Comparison of ENCODE assay signal across 12 cellular contexts in the genomic region with DNA sequence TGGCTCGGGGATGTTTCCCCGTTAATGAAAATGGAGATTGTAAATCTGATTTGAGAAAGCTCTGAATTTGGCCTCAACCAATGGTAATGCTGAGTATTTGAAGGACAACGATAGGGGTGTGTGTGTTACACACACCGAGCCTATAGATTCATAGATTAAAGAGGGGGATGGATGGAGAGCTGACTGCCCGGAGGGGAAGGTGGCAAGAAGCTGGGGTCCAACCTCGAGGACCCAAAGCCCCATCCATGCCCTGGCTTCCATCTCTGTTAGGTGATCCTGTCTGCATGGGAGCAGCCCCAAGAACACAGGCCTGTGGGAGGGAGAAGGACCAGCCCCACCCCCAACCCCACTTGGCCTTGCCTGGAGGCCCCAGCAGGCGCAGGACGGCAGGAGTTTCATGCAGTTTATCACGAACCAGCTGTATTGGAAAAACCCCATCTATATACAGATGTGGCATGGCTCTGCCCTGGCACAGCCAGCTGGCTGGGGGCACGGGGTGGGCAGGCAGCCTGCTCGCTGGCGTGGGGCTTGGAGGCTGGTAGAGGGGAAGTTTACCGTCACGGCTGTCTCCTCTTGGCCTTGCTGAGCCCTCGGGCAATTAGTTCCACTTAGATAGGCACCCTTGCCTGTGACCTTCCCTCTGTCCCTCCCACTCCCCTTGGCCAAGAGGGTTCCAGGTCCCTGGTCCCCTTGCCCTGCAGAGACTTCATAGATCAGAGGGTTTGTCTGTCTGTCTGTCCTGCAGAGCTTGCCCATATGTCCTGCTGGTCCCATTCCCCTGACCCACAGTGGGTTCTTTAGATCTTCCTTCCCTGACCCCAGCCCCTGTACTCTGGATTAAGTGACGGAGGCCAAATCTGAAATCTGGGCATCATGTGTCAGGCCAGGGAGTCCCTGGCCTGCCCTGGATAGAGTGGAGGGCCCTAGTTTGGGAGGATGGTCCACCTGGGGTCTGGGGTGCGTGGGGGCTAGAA. TPM values are rescaled to one million over a fixed set of nuclear protein-coding genes. Genes with fewer than 3 reads are reported as not detected.
DNase-seq lines count a peak whose midpoint lies in the region; ATAC-seq and TF ChIP-seq lines count a peak whose summit lies in the region.
"Had no signal": no experiment of that assay in that cellular context is flagged by ENCODE, and none has a peak within 500 bp of the region (broad histone marks: within the 10 kb centered on the region; RNA-seq: fewer than 3 reads in every experiment).

No MANE protein-coding gene starts in this region.

- POLR2A ChIA-PET in SK-N-SH (lab: Yijun Ruan, JAX) = no interaction called here

- H3K27ac ChIP-seq in SK-N-SH (ENCODE audit: low read depth in 2 of 2, low read length in 1 of 2) = peak overlapping the region in 1 of 2 experiments; percentile 28; a peak in 1 of 4 replicates
- H3K27ac ChIP-seq in suprapubic skin = peak overlapping the region; percentile 74

- no peak overlapping the region for H3K27ac Mint-ChIP-seq in activated T-cell treated with anti-CD3 and anti-CD28 coated beads, Interleukin-2, amount 50 U/mL, for 72 hours
- H3K27ac Mint-ChIP-seq: dendritic cell treated with granulocyte-macrophage colony-stimulating factor and Interleukin-4, amounts not matched to agents 40 ng/mL and 50 ng/mL, for 4 days had no signal

- H3K4me1 ChIP-seq in SK-N-SH (ENCODE audit: control insufficient read depth in 1 of 2, insufficient read depth in 2 of 2, low read depth in 1 of 2, low read length in 1 of 2) = peaks cover 6 to 49% of the 10 kb centered on the region in 2 experiments; a peak in 2 of 4 replicates
- H3K4me1 ChIP-seq in adipocyte (ENCODE audit: control insufficient read depth, insufficient read depth, low read length) = peaks cover 64% of the 10 kb centered on the region
- peaks cover 49% of the 10 kb centered on the region for H3K4me1 ChIP-seq in suprapubic skin

- no peaks in the 10 kb centered on the region for H3K36me3 Mint-ChIP-seq in activated T-cell treated with anti-CD3 and anti-CD28 coated beads, Interleukin-2, amount 50 U/mL, for 72 hours (ENCODE audit: insufficient read depth in 2 of 2)

- H3K9ac ChIP-seq in SK-N-SH (no peak overlapping the region), adipocyte (ENCODE audit: low read length) (peak overlapping the region; percentile 60)

- H3K36me3 ChIP-seq in SK-N-SH (replicated peaks in 1 of 2; ENCODE audit: control insufficient read depth in 1 of 2, insufficient read depth in 2 of 2, low read length in 1 of 2) (no peaks in the 10 kb centered on the region), adipocyte (ENCODE audit: control insufficient read depth, insufficient read depth, low read length, severe bottlenecking) (no peaks in the 10 kb centered on the region), suprapubic skin (no peaks in the 10 kb centered on the region)

- H3F3A ChIP-seq in SK-N-SH (replicated peaks; ENCODE audit: insufficient read depth) = no peaks in the 10 kb centered on the region

- H3K27me3 ChIP-seq in SK-N-SH (ENCODE audit: insufficient read depth) (no peaks in the 10 kb centered on the region), adipocyte (replicated peaks; ENCODE audit: control insufficient read depth, insufficient read depth, low read length) (no peaks in the 10 kb centered on the region), suprapubic skin (no peaks in the 10 kb centered on the region)

- H3K27me3 Mint-ChIP-seq in activated T-cell treated with anti-CD3 and anti-CD28 coated beads, Interleukin-2, amount 50 U/mL, for 72 hours (ENCODE audit: low read depth) = peaks cover 15% of the 10 kb centered on the region

- CTCF ChIA-PET in SK-N-SH (lab: Yijun Ruan, JAX) = interaction anchor here (0.7 to 4.8 kb wide), 10 partner anchors 18 to 365 kb away, joined by 3 to 27 read pairs (median 3); a partner anchor contains a TSS

- H3K9me3 Mint-ChIP-seq in activated T-cell treated with anti-CD3 and anti-CD28 coated beads, Interleukin-2, amount 50 U/mL, for 72 hours = no peaks in the 10 kb centered on the region
- H3K9me3 Mint-ChIP-seq: dendritic cell treated with granulocyte-macrophage colony-stimulating factor and Interleukin-4, amounts not matched to agents 40 ng/mL and 50 ng/mL, for 4 days had no signal

- H4K20me1 ChIP-seq in SK-N-SH (ENCODE audit: insufficient read depth) = no peaks in the 10 kb centered on the region

- DNase-seq in SK-N-SH (peak; percentile 80), adipocyte (ENCODE audit: low read depth) (peak; percentile 42), left kidney (ENCODE audit: low read depth, low spot score) (peak; percentile 73), suprapubic skin (ENCODE audit: low spot score in 2 of 2) (no peak)
- DNase-seq in activated T-cell treated with anti-CD3 and anti-CD28 coated beads, Interleukin-2, amount 50 U/mL, for 72 hours = no peak
- DNase-seq: NCI-H1417, occipital lobe, SHP77 treated with DMSO at 0.1 percent for 48 hours had no signal

- no peaks in the 10 kb centered on the region for H3K79me2 ChIP-seq in SK-N-SH (ENCODE audit: insufficient read depth)

- no peaks in the 10 kb centered on the region for H3K9me2 ChIP-seq in SK-N-SH

- H3K4me1 Mint-ChIP-seq in activated T-cell treated with anti-CD3 and anti-CD28 coated beads, Interleukin-2, amount 50 U/mL, for 72 hours (ENCODE audit: low read depth) = peaks cover 5% of the 10 kb centered on the region

- no peak for TF ChIP-seq RAD21 in SK-N-SH (IDR thresholded peaks at IDR 0.05; ENCODE audit: low read length)

- ATAC-seq in SK-N-SH treated with all-trans-retinoic acid at 6 μM for 48 hours (no peak), HG02885 (IDR thresholded peaks at IDR 0.05; ENCODE audit: poor library complexity, unreplicated experiment) (no peak), GM19397 (IDR thresholded peaks at IDR 0.05; ENCODE audit: unreplicated experiment) (no peak)
- no peak for ATAC-seq in activated T-cell treated with anti-CD3 and anti-CD28 coated beads, Interleukin-2, amount 50 U/mL, for 72 hours (replicated peaks in 1 of 2)

- H3K4me3 Mint-ChIP-seq in activated T-cell treated with anti-CD3 and anti-CD28 coated beads, Interleukin-2, amount 50 U/mL, for 72 hours = no peak overlapping the region
- H3K4me3 Mint-ChIP-seq: dendritic cell treated with granulocyte-macrophage colony-stimulating factor and Interleukin-4, amounts not matched to agents 40 ng/mL and 50 ng/mL, for 4 days had no signal

- no peak for TF ChIP-seq POLR2A in suprapubic skin (IDR thresholded peaks at IDR 0.05)

- 72% methylated on average over 17 of the region's 17 CpGs for WGBS in SK-N-SH (ENCODE audit: low lambda C conversion rate)
- WGBS in suprapubic skin = 70% methylated on average over 10 of the region's 17 CpGs

- no peaks in the 10 kb centered on the region for H3K9me3 ChIP-seq in SK-N-SH
- no peaks in the 10 kb centered on the region for H3K9me3 ChIP-seq in adipocyte (ENCODE audit: control insufficient read depth, low read length)
- no peaks in the 10 kb centered on the region for H3K9me3 ChIP-seq in suprapubic skin

- no peak overlapping the region for H2AFZ ChIP-seq in SK-N-SH (ENCODE audit: low read depth)

- H3K4me3 ChIP-seq in SK-N-SH (ENCODE audit: low read depth in 2 of 2, low read length in 1 of 2) (no peak overlapping the region), adipocyte (ENCODE audit: low read length) (no peak overlapping the region), suprapubic skin (no peak overlapping the region)

- TF ChIP-seq CTCF in SK-N-SH (IDR thresholded peaks at IDR 0.05) = no peak
- no peak for TF ChIP-seq CTCF in suprapubic skin (IDR thresholded peaks at IDR 0.05)

- TF ChIP-seq EP300 in SK-N-SH (IDR thresholded peaks at IDR 0.05; ENCODE audit: borderline replicate concordance in 1 of 2, low read depth in 1 of 2, low read length in 1 of 2) (no peak), suprapubic skin (IDR thresholded peaks at IDR 0.05) (no peak)

- H3K4me2 ChIP-seq in SK-N-SH = no peak overlapping the region

TF ChIP-seq in SK-N-SH, 30 proteins besides CTCF, POLR2A, EP300 and RAD21:
- TF ChIP-seq RCOR1 (IDR thresholded peaks at IDR 0.05; ENCODE audit: low read length) (no peak), FOXJ3 (CRISPR knock-in tag; IDR thresholded peaks at IDR 0.05) (peak; percentile 51; the same call in 1 of the 2 replicates), GATA2 (CRISPR knock-in tag; IDR thresholded peaks at IDR 0.05) (peak; percentile 15; the same call in 1 of the 2 replicates)
TF ChIP-seq in SK-N-SH: peak in this region for 2.

TF ChIP-seq in SK-N-SH treated with all-trans-retinoic acid at 6 μM for 48 hours, 23 proteins besides CTCF, POLR2A, EP300 and RAD21 (continues in another document):
- TF ChIP-seq ZC3H10 (CRISPR knock-in tag; IDR thresholded peaks at IDR 0.05) (no peak), ZFP3 (CRISPR knock-in tag; IDR thresholded peaks at IDR 0.05) (no peak)

RNA-seq across cellular contexts. Expression of a gene that starts 3.0 kb away (rescaled TPM):
- polyA plus RNA-seq in SK-N-SH (2012; rRNA removed) = 0.05 and 0.23 TPM in 2 replicates
- 0.03 and 0.08 TPM in 2 replicates for polyA plus RNA-seq in SK-N-SH (2012; cell fraction: cytosol; rRNA removed)
- polyA plus RNA-seq in SK-N-SH (2012; cell fraction: nucleus; rRNA removed) = 0.06 and 0.11 TPM in 2 replicates
- 1 to 10 TPM; 1.9 to 7.0 (median 3.3) TPM for total RNA-seq in suprapubic skin
- not detected for total RNA-seq in activated T-cell treated with anti-CD3 and anti-CD28 coated beads, Interleukin-2, amount 50 U/mL, for 72 hours
- total RNA-seq: occipital lobe had no signal

RNA-seq across cellular contexts. Expression of a gene that starts 7.0 kb away (rescaled TPM):
- polyA plus RNA-seq in SK-N-SH (2012; rRNA removed) = 0.03 TPM in 2 replicates
- polyA plus RNA-seq in SK-N-SH (2012; cell fraction: cytosol; rRNA removed) = 0.01 TPM in 1 of 2 replicates, not detected in the other
- 0.24 and 0.46 TPM in 2 replicates for polyA plus RNA-seq in SK-N-SH (2012; cell fraction: nucleus; rRNA removed)
- 1 to 10 TPM in 1 of 4 donors, under 1 TPM in 2, not detected in 1; 0.23 to 1.9 (median 0.51) TPM for total RNA-seq in suprapubic skin
- total RNA-seq in activated T-cell treated with anti-CD3 and anti-CD28 coated beads, Interleukin-2, amount 50 U/mL, for 72 hours = not detected
- total RNA-seq: occipital lobe had no signal

RNA-seq across cellular contexts. Expression of a gene that starts 10.8 kb away (rescaled TPM):
- polyA plus RNA-seq in SK-N-SH (2012; rRNA removed) = not detected in 2 replicates
- not detected in 2 replicates for polyA plus RNA-seq in SK-N-SH (2012; cell fraction: cytosol; rRNA removed)
- not detected in 2 replicates for polyA plus RNA-seq in SK-N-SH (2012; cell fraction: nucleus; rRNA removed)
- total RNA-seq in suprapubic skin = not detected
- not detected for total RNA-seq in activated T-cell treated with anti-CD3 and anti-CD28 coated beads, Interleukin-2, amount 50 U/mL, for 72 hours

RNA-seq across cellular contexts. Expression of a gene that starts 28.8 kb away (rescaled TPM):
- 0.37 and 0.41 TPM in 2 replicates for polyA plus RNA-seq in SK-N-SH (2012; rRNA removed)
- polyA plus RNA-seq in SK-N-SH (2012; cell fraction: cytosol; rRNA removed) = 0.18 and 0.25 TPM in 2 replicates
- polyA plus RNA-seq in SK-N-SH (2012; cell fraction: nucleus; rRNA removed) = 2.0 and 2.4 TPM in 2 replicates
- total RNA-seq in suprapubic skin = under 1 TPM in 1 of 4 donors, not detected in 3; 0.42 TPM
- total RNA-seq in activated T-cell treated with anti-CD3 and anti-CD28 coated beads, Interleukin-2, amount 50 U/mL, for 72 hours = not detected

RNA-seq across cellular contexts. Expression of a gene that starts 38.9 kb away (rescaled TPM):
- 54.1 and 56.4 TPM in 2 replicates for polyA plus RNA-seq in SK-N-SH (2012; rRNA removed)
- 13.7 and 23.4 TPM in 2 replicates for polyA plus RNA-seq in SK-N-SH (2012; cell fraction: cytosol; rRNA removed)
- polyA plus RNA-seq in SK-N-SH (2012; cell fraction: nucleus; rRNA removed) = 205 and 268 TPM in 2 replicates
- total RNA-seq in suprapubic skin = 10 to 100 TPM; 27.2 to 44.4 (median 34.1) TPM
- total RNA-seq in activated T-cell treated with anti-CD3 and anti-CD28 coated beads, Interleukin-2, amount 50 U/mL, for 72 hours = 10 to 100 TPM; 76.0 to 84.1 TPM

Comparison
In these comparisons a context has a peak if more than half of its experiments do, and no peak if none do; other contexts are left out.
1. DNase-seq: peak in SK-N-SH (single experiment), adipocyte (single experiment) and left kidney (single experiment); none in suprapubic skin (0 of 2) and activated T-cell treated with anti-CD3 and anti-CD28 coated beads, Interleukin-2, amount 50 U/mL, for 72 hours (0 of 2).